ENCODE assay signal across 6 cellular contexts in the genomic region with DNA sequence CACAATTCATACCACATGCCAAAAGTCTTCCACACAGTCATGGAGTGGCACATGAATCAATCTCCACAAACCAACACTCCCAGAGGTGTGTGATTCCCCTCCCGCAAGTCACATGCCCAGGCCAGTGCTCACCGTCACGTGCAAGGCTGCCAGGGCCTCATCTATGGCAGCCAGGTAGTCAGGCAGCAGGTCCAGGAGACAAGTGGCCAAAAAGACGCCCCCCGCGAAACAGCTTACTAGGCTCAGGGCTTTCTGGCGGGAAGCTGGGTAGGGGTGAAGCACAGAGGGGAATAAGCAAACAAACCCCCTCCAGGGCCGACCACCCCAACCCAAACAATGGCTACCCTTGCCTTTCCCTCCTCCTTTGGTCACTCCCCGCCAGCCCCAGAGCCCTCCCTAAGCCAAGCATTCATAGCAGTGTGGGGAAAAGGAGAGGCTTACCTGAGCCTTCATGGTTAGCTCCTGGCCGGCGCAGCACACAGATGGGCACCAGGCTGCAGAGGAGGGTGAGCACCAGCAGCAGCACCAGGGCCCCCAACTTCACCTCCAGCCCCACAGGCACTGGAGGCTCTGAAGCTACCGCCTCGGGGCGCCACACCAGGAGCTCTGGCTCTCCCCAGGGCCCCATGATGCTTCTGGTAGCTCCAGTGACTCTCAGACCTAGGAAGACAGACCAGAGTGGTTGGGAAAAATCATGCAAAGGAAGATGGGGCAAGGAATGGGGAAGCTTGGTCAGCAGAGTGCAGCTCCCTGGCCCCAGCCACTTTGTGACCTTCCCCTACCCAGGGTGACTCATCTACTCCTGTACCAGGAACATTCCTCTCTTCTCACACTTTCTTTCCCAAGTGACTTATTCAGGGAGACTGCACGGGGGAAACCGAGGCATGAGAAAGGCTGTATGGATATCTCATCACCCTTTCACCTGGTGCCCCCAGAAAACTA. TPM values are rescaled to one million over a fixed set of nuclear protein-coding genes. Genes with fewer than 3 reads are reported as not detected.
DNase-seq lines count a peak whose midpoint lies in the region; ATAC-seq and TF ChIP-seq lines count a peak whose summit lies in the region.

No MANE protein-coding gene starts in this region.

- no peak for DNase-seq in HFF-Myc (ENCODE audit: extremely low read depth, low read depth)
- DNase-seq in activated naive CD8-positive, alpha-beta T cell treated with anti-CD3 and anti-CD28 coated beads, Interleukin-2, amount 10 ng/mL, durations not matched to agents 7 days and 5 days, result no peak
- no peak for DNase-seq in mesothelial cell of epicardium (ENCODE audit: low spot score in 2 of 2, unreplicated experiment in 2 of 2)
- DNase-seq in HUDEP-2 (lab: John Stamatoyannopoulos, UW; ENCODE audit: unreplicated experiment in 76 of 76), result no peak
- no peak for DNase-seq in activated CD8-positive, alpha-beta memory T cell treated with anti-CD3 and anti-CD28 coated beads, Interleukin-2, amount 50 U/mL, for 4 hours
- no peak for DNase-seq in GM19240 (ENCODE audit: insufficient read length, low spot score)

- H3K4me3 ChIP-seq in HFF-Myc (replicated peaks; ENCODE audit: low read depth, low read length), result peak overlapping the region; percentile 83

- peak overlapping the region; percentile 91 for H3K27ac Mint-ChIP-seq in activated naive CD8-positive, alpha-beta T cell treated with anti-CD3 and anti-CD28 coated beads, Interleukin-2, amount 10 ng/mL, durations not matched to agents 7 days and 5 days
- peak overlapping the region; percentile 98 for H3K27ac Mint-ChIP-seq in mesothelial cell of epicardium

- peaks cover 46% of the 10 kb centered on the region for H3K4me1 Mint-ChIP-seq in activated naive CD8-positive, alpha-beta T cell treated with anti-CD3 and anti-CD28 coated beads, Interleukin-2, amount 10 ng/mL, durations not matched to agents 7 days and 5 days
- H3K4me1 Mint-ChIP-seq in mesothelial cell of epicardium, result peaks cover 50% of the 10 kb centered on the region

- H3K9me3 Mint-ChIP-seq in activated naive CD8-positive, alpha-beta T cell treated with anti-CD3 and anti-CD28 coated beads, Interleukin-2, amount 10 ng/mL, durations not matched to agents 7 days and 5 days, result no peaks in the 10 kb centered on the region
- H3K9me3 Mint-ChIP-seq in mesothelial cell of epicardium, result no peaks in the 10 kb centered on the region

- POLR2A ChIA-PET in activated naive CD8-positive, alpha-beta T cell treated with anti-CD3 and anti-CD28 coated beads, Interleukin-2, amount 10 ng/mL, durations not matched to agents 7 days and 5 days (lab: Charles Lee), result interaction anchor here (0.6 to 3.2 kb wide), 15 partner anchors 8 to 235 kb away, joined by 3 to 31 read pairs (median 3); a partner anchor contains a TSS

- no peak for ATAC-seq in activated naive CD8-positive, alpha-beta T cell treated with anti-CD3 and anti-CD28 coated beads, Interleukin-2, amount 10 ng/mL, durations not matched to agents 7 days and 5 days (ENCODE audit: low read depth)

- H3K4me3 Mint-ChIP-seq in activated naive CD8-positive, alpha-beta T cell treated with anti-CD3 and anti-CD28 coated beads, Interleukin-2, amount 10 ng/mL, durations not matched to agents 7 days and 5 days, result peak overlapping the region; percentile 91
- peak overlapping the region; percentile 89 for H3K4me3 Mint-ChIP-seq in mesothelial cell of epicardium

- H3K27me3 Mint-ChIP-seq in activated naive CD8-positive, alpha-beta T cell treated with anti-CD3 and anti-CD28 coated beads, Interleukin-2, amount 10 ng/mL, durations not matched to agents 7 days and 5 days, result no peaks in the 10 kb centered on the region
- no peaks in the 10 kb centered on the region for H3K27me3 Mint-ChIP-seq in mesothelial cell of epicardium (ENCODE audit: low read depth)

- H3K36me3 Mint-ChIP-seq in activated naive CD8-positive, alpha-beta T cell treated with anti-CD3 and anti-CD28 coated beads, Interleukin-2, amount 10 ng/mL, durations not matched to agents 7 days and 5 days, result peaks cover 7% of the 10 kb centered on the region
- peaks cover 6% of the 10 kb centered on the region for H3K36me3 Mint-ChIP-seq in mesothelial cell of epicardium

- TF ChIP-seq CTCF in HFF-Myc (IDR thresholded peaks at IDR 0.05; ENCODE audit: low read depth, low read length, missing control alignments), result no peak
- no peak for TF ChIP-seq CTCF in mesothelial cell of epicardium (IDR thresholded peaks at IDR 0.05; ENCODE audit: unreplicated experiment)

RNA-seq across cellular contexts. Expression of a gene that starts 1.0 kb away (rescaled TPM):
- total RNA-seq in activated naive CD8-positive, alpha-beta T cell treated with anti-CD3 and anti-CD28 coated beads, Interleukin-2, amount 10 ng/mL, durations not matched to agents 7 days and 5 days, result 10 to 100 TPM; 29.6 to 31.1 TPM
- total RNA-seq in mesothelial cell of epicardium, result 73.3 to 76.3 TPM (median 73.9 TPM) in 3 replicates

RNA-seq across cellular contexts. Expression of a gene that starts 3.9 kb away (rescaled TPM):
- 100 to 1,000 TPM; 104 to 115 TPM for total RNA-seq in activated naive CD8-positive, alpha-beta T cell treated with anti-CD3 and anti-CD28 coated beads, Interleukin-2, amount 10 ng/mL, durations not matched to agents 7 days and 5 days
- 45.5 to 47.1 TPM (median 45.9 TPM) in 3 replicates for total RNA-seq in mesothelial cell of epicardium

RNA-seq across cellular contexts. Expression of a gene that starts 5.3 kb away (rescaled TPM):
- 10 to 100 TPM in 1 of 2 experiments, 1 to 10 TPM in 1; 8.2 to 10.0 TPM for total RNA-seq in activated naive CD8-positive, alpha-beta T cell treated with anti-CD3 and anti-CD28 coated beads, Interleukin-2, amount 10 ng/mL, durations not matched to agents 7 days and 5 days
- 29.9 to 33.1 TPM (median 31.1 TPM) in 3 replicates for total RNA-seq in mesothelial cell of epicardium

RNA-seq across cellular contexts. Expression of a gene that starts 15.1 kb away (rescaled TPM):
- total RNA-seq in activated naive CD8-positive, alpha-beta T cell treated with anti-CD3 and anti-CD28 coated beads, Interleukin-2, amount 10 ng/mL, durations not matched to agents 7 days and 5 days, result 100 to 1,000 TPM; 118 TPM
- 67.6 to 74.1 TPM (median 72.1 TPM) in 3 replicates for total RNA-seq in mesothelial cell of epicardium

RNA-seq across cellular contexts. Expression of a gene that starts 15.8 kb away (rescaled TPM):
- total RNA-seq in activated naive CD8-positive, alpha-beta T cell treated with anti-CD3 and anti-CD28 coated beads, Interleukin-2, amount 10 ng/mL, durations not matched to agents 7 days and 5 days, result 100 to 1,000 TPM; 173 to 183 TPM
- 57.3 to 63.1 TPM (median 58.0 TPM) in 3 replicates for total RNA-seq in mesothelial cell of epicardium
